Comparison of ENCODE assay signal across 1 cellular context in genomic region chr14:94026886-94027469, GRCh38.
TF ChIP-seq lines count a peak whose summit lies in the region.

No MANE protein-coding gene starts in this region.

TF ChIP-seq in HepG2, 621 proteins besides CTCF, POLR2A, EP300 and RAD21 (continues in another document):
- TF ChIP-seq ZMYM3 (CRISPR knock-in tag; IDR thresholded peaks at IDR 0.05) (peak; percentile 49; the same call in 1 of the 2 replicates), IKZF4 (CRISPR knock-in tag; IDR thresholded peaks at IDR 0.05; ENCODE audit: borderline replicate concordance, low read depth, not compliant biosample characterization) (no peak), ZNF687 (CRISPR knock-in tag; IDR thresholded peaks at IDR 0.05) (peak; percentile 3; the same call in 1 of the 2 replicates), ZNF275 (CRISPR knock-in tag; IDR thresholded peaks at IDR 0.05; ENCODE audit: borderline replicate concordance) (no peak), HOXA3 (CRISPR knock-in tag; IDR thresholded peaks at IDR 0.05) (no peak), TP53 (CRISPR knock-in tag; conservative IDR thresholded peaks at IDR 0.05) (no peak), SP4 (CRISPR knock-in tag; IDR thresholded peaks at IDR 0.05) (no peak), ZFP62 (CRISPR knock-in tag; IDR thresholded peaks at IDR 0.05) (no peak), SP5 (CRISPR knock-in tag; IDR thresholded peaks at IDR 0.05; ENCODE audit: borderline replicate concordance, low read depth) (no peak), HDAC2 (CRISPR knock-in tag; IDR thresholded peaks at IDR 0.05) (no peak), ZNF576 (CRISPR knock-in tag; IDR thresholded peaks at IDR 0.05) (no peak), EED (CRISPR knock-in tag; IDR thresholded peaks at IDR 0.05) (no peak), TFAP4 (IDR thresholded peaks at IDR 0.05; ENCODE audit: borderline replicate concordance, low read depth) (no peak), CHD4 (IDR thresholded peaks at IDR 0.05; ENCODE audit: borderline replicate concordance, low read length) (no peak), ESRRA (CRISPR knock-in tag; IDR thresholded peaks at IDR 0.05; ENCODE audit: low read depth) (no peak), SIX1 (CRISPR knock-in tag; IDR thresholded peaks at IDR 0.05; ENCODE audit: borderline replicate concordance) (no peak), RBM22 (optimal IDR thresholded peaks at IDR 0.05; ENCODE audit: low read length) (no peak), RBM39 (IDR thresholded peaks at IDR 0.05; ENCODE audit: low read depth, low read length, poor library complexity, severe bottlenecking) (peak; percentile 48), ZNF556 (CRISPR knock-in tag; IDR thresholded peaks at IDR 0.05; ENCODE audit: borderline replicate concordance) (no peak), PHF21A (CRISPR knock-in tag; IDR thresholded peaks at IDR 0.05) (no peak), REXO4 (CRISPR knock-in tag; IDR thresholded peaks at IDR 0.05; ENCODE audit: borderline replicate concordance) (no peak), ZNF510 (CRISPR knock-in tag; IDR thresholded peaks at IDR 0.05; ENCODE audit: low read depth) (no peak), PLRG1 (conservative IDR thresholded peaks at IDR 0.05) (no peak), IRF2 (CRISPR knock-in tag; IDR thresholded peaks at IDR 0.05) (no peak), AKNA (CRISPR knock-in tag; IDR thresholded peaks at IDR 0.05; ENCODE audit: borderline replicate concordance) (no peak), ZNF557 (CRISPR knock-in tag; IDR thresholded peaks at IDR 0.05) (no peak), ZBTB26 (CRISPR knock-in tag; IDR thresholded peaks at IDR 0.05; ENCODE audit: borderline replicate concordance) (no peak), SRY (CRISPR knock-in tag; IDR thresholded peaks at IDR 0.05) (no peak), ZZZ3 (CRISPR knock-in tag; IDR thresholded peaks at IDR 0.05; ENCODE audit: borderline replicate concordance) (no peak), STAT6 (CRISPR knock-in tag; IDR thresholded peaks at IDR 0.05; ENCODE audit: borderline replicate concordance) (no peak), ZKSCAN1 (IDR thresholded peaks at IDR 0.05; ENCODE audit: low read length) (no peak), CENPBD1 (CRISPR knock-in tag; IDR thresholded peaks at IDR 0.05; ENCODE audit: borderline replicate concordance, low read depth) (no peak), ZNF678 (CRISPR knock-in tag; IDR thresholded peaks at IDR 0.05) (no peak), ZNF691 (CRISPR knock-in tag; IDR thresholded peaks at IDR 0.05; ENCODE audit: borderline replicate concordance, low read depth) (peak; percentile 99), SSRP1 (CRISPR knock-in tag; IDR thresholded peaks at IDR 0.05) (no peak), ZMAT3 (CRISPR knock-in tag; conservative IDR thresholded peaks at IDR 0.05) (no peak), ELK4 (CRISPR knock-in tag; IDR thresholded peaks at IDR 0.05; ENCODE audit: borderline replicate concordance) (no peak), NFIC (IDR thresholded peaks at IDR 0.05; ENCODE audit: low read length) (no peak), ZNF589 (CRISPR knock-in tag; conservative IDR thresholded peaks at IDR 0.05) (no peak), ZNF574 (CRISPR knock-in tag; IDR thresholded peaks at IDR 0.05) (0 out of 2 replicates have a peak, but pooled peaks have one; percentile 18)
